Comparison of ENCODE assay signal across 22 cellular contexts in genomic region chr4:5883916-5884315, GRCh38. TPM values are rescaled to one million over a fixed set of nuclear protein-coding genes. Genes with fewer than 3 reads are reported as not detected.
"Had no signal": no experiment of that assay in that cellular context is flagged by ENCODE, and none has a peak within 500 bp of the region (broad histone marks: within the 10 kb centered on the region; RNA-seq: fewer than 3 reads in every experiment).

No MANE protein-coding gene starts in this region.

- FAIRE-seq: endometrium, keratinocyte, small intestine, TTC549 had no signal

- H3K27me3 ChIP-seq: vagina had no signal

- H3K9me3 ChIP-seq: body of pancreas, colonic mucosa, left ventricle myocardium inferior, mucosa of descending colon, right atrium auricular region, transverse colon, vagina had no signal

- ATAC-seq: body of pancreas, mucosa of descending colon, natural killer cell had no signal

- H3K4me1 ChIP-seq: colonic mucosa had no signal

- H2AFZ ChIP-seq: hepatocyte had no signal

- DNase-seq: activated CD4-positive, alpha-beta T cell treated with anti-CD3 and anti-CD28 coated beads, Interleukin-2, amount 10 ng/mL, durations not matched to agents 24 days and 14 days; activated CD4-positive, CD25-positive, alpha-beta regulatory T cell; activated naive CD8-positive, alpha-beta T cell treated with anti-CD3 and anti-CD28 coated beads for 36 hours; amygdala; body of pancreas; central memory CD4-positive, alpha-beta T cell; colonic mucosa; left ventricle myocardium inferior; mucosa of descending colon; natural killer cell; nucleus accumbens; small intestine; stimulated activated CD4-positive, alpha-beta T cell treated with anti-CD3 and anti-CD28 coated beads, Interleukin-4, amount 100 ng/mL, for 24 hours; stimulated activated naive CD4-positive, alpha-beta T cell; transverse colon had no signal

- H3K4me2 ChIP-seq: hepatocyte had no signal

- H3K36me3 ChIP-seq: colonic mucosa, left ventricle myocardium inferior, right atrium auricular region, transverse colon, vagina had no signal

- H3K4me3 ChIP-seq: body of pancreas, colonic mucosa, hepatocyte, left ventricle myocardium inferior, mucosa of descending colon, right atrium auricular region, transverse colon, vagina had no signal

- H3K27ac ChIP-seq: body of pancreas, colonic mucosa, hepatocyte, left ventricle myocardium inferior, right atrium auricular region, transverse colon, vagina had no signal

RNA-seq across cellular contexts. Expression of gene CRMP1, which starts 9.0 kb away (rescaled TPM):
- total RNA-seq: activated CD4-positive, alpha-beta T cell treated with anti-CD3 and anti-CD28 coated beads, Interleukin-2, amount 10 ng/mL, durations not matched to agents 24 days and 14 days; activated naive CD8-positive, alpha-beta T cell treated with anti-CD3 and anti-CD28 coated beads for 36 hours; natural killer cell; subcutaneous adipose tissue had no signal
